8 cellular contexts compared by ENCODE assay signal in the genomic region with DNA sequence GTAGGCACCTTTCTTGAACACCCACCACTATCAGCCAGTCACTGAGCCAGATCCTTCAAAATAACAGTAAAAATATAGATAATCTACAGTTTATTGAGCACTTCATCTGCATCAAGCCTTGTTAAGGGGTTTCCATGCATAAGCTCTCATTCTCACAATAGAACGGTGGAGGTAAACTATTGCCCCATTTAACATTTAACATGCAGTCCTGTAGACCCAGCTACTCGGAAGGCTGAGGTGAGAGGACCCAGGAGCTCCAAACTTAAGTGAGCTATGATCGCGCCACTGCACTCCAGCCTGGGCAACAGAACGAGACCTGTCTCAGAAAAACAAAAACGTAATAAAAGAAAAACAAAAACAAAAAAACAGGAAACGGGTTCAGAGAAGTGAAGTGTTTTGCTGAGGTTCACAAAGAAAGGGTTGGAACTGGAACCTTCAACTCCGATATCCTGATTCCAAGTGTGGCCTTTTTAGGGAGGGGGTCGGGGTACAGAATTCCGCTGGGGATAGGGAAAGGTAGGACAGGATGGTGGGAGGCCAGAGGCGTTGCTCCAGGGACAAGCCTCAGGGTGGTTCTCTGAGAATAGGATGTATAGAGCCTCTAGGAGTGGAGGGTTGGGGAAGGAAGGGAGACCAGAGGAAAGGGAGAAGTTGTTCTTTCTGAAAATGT. TPM values are rescaled to one million over a fixed set of nuclear protein-coding genes. Genes with fewer than 3 reads are reported as not detected.
A peak's percentile ranks its signal among the peaks of the same experiment; 100 is the strongest.
DNase-seq lines count a peak whose midpoint lies in the region; ATAC-seq and TF ChIP-seq lines count a peak whose summit lies in the region.

No MANE protein-coding gene starts in this region.

- no peaks in the 10 kb centered on the region for H4K20me1 ChIP-seq in KMS-11 (ENCODE audit: insufficient read depth)

- CTCF ChIA-PET in AG04449 (lab: Yijun Ruan, JAX) (interaction anchor here (0.6 to 6.0 kb wide), 32 partner anchors 10 to 375 kb away, joined by 3 to 148 read pairs (median 5); partner anchors contain the start of genes ATP5IF1, DNAJC8, MED18 and SESN2), MCF 10A (lab: Yijun Ruan, JAX) (interaction anchor here (0.5 to 4.2 kb wide), 30 partner anchors 10 to 466 kb away, joined by 3 to 46 read pairs (median 4); partner anchors contain the start of genes ATP5IF1 and SESN2)

- POLR2A ChIA-PET in AG04449 (lab: Yijun Ruan, JAX) (interaction anchor here (0.6 to 4.1 kb wide), 8 partner anchors 9 to 354 kb away, joined by 3 to 32 read pairs (median 8); partner anchors contain the start of genes ATP5IF1 and SESN2), MCF 10A (lab: Yijun Ruan, JAX) (interaction anchor here (0.6 to 12.1 kb wide), 32 partner anchors 12 to 629 kb away, joined by 3 to 362 read pairs (median 8); partner anchors contain the start of genes ATP5IF1, DNAJC8, EYA3 and GMEB1)

- H3K27me3 Mint-ChIP-seq in MCF 10A (ENCODE audit: insufficient read depth, unreplicated experiment) = no peaks in the 10 kb centered on the region

- no peaks in the 10 kb centered on the region for H3K9me3 ChIP-seq in muscle layer of colon (ENCODE audit: low read length)

- H3K27me3 ChIP-seq in KMS-11 (ENCODE audit: insufficient read depth, low read depth) = no peaks in the 10 kb centered on the region
- no peaks in the 10 kb centered on the region for H3K27me3 ChIP-seq in muscle layer of colon (ENCODE audit: control insufficient read depth in 1 of 2, insufficient read depth in 2 of 2, low read length in 2 of 2)

- H3K36me3 ChIP-seq in KMS-11 (ENCODE audit: insufficient read depth) = no peaks in the 10 kb centered on the region; the same call in 1 of the 2 replicates
- no peaks in the 10 kb centered on the region for H3K36me3 ChIP-seq in muscle layer of colon (ENCODE audit: insufficient read depth, low read length)

- DNase-seq in AG04449 (ENCODE audit: low read depth, low spot score) (no peak), MCF 10A (ENCODE audit: unreplicated experiment) (no peak), Ammon's horn (ENCODE audit: low spot score) (no peak)
- DNase-seq in NK-92 treated with Interleukin-12 subunit alpha and Interleukin-12 subunit beta, amount 100 ng/mL, for 24 hours (lab: John Stamatoyannopoulos, UW) = no peak

- peak overlapping the region; percentile 4 for H3K4me3 ChIP-seq in AG04449 (ENCODE audit: low read depth, low read length)
- peak overlapping the region; percentile 18 for H3K4me3 ChIP-seq in KMS-11 (IDR thresholded peaks at IDR 0.05; ENCODE audit: insufficient read depth, low read depth, low read length)
- H3K4me3 ChIP-seq in muscle layer of colon (ENCODE audit: low read depth in 1 of 2, low read length in 2 of 2) = peak overlapping the region; percentile 2 to 39

- peak overlapping the region; percentile 91 for H3K27ac Mint-ChIP-seq in MCF 10A (ENCODE audit: low read depth, unreplicated experiment)

- peak overlapping the region; percentile 50; the same call in 1 of the 2 replicates for H2AFZ ChIP-seq in KMS-11 (ENCODE audit: low read depth)

- H3K79me2 ChIP-seq in KMS-11 (ENCODE audit: insufficient read depth, low read depth) = no peaks in the 10 kb centered on the region

- TF ChIP-seq CTCF in AG04449 (IDR thresholded peaks at IDR 0.05; ENCODE audit: insufficient read depth, low read length, missing control alignments) (no peak), KMS-11 (conservative IDR thresholded peaks at IDR 0.05; ENCODE audit: low read depth, low read length) (no peak), MCF 10A (IDR thresholded peaks at IDR 0.05; ENCODE audit: unreplicated experiment) (no peak)

- peaks cover 10% of the 10 kb centered on the region for H3K36me3 Mint-ChIP-seq in MCF 10A (ENCODE audit: insufficient read depth, unreplicated experiment)

- H3K4me3 Mint-ChIP-seq in MCF 10A (ENCODE audit: unreplicated experiment) = peak overlapping the region; percentile 80

- H3K4me1 ChIP-seq in KMS-11 (ENCODE audit: low read depth, poor library complexity, severe bottlenecking) = peaks cover 64% of the 10 kb centered on the region
- H3K4me1 ChIP-seq in muscle layer of colon (ENCODE audit: insufficient read depth, low read length) = peaks cover 25% of the 10 kb centered on the region

- H3K27ac ChIP-seq in KMS-11 (peak overlapping the region; percentile 67), muscle layer of colon (ENCODE audit: low read depth, low read length) (peak overlapping the region; percentile 86)

- intact Hi-C loops in MCF 10A (cut with micrococcal nuclease) = loop anchor here (2.0 to 5.0 kb wide), 4 partner anchors 111 to 270 kb away; partner anchors contain the start of gene PHACTR4

- H3K9ac ChIP-seq in KMS-11 = peak overlapping the region; percentile 54; the same call in 1 of the 2 replicates
- H3K9ac ChIP-seq in muscle layer of colon (ENCODE audit: low read length) = peak overlapping the region; percentile 10

- no peaks in the 10 kb centered on the region for H3K9me3 Mint-ChIP-seq in MCF 10A (ENCODE audit: unreplicated experiment)

- peaks cover 42% of the 10 kb centered on the region for H3K4me1 Mint-ChIP-seq in MCF 10A (ENCODE audit: insufficient read depth, unreplicated experiment)

- H3K4me2 ChIP-seq in KMS-11 = peak overlapping the region; percentile 66

- BruUV-seq in MCF 10A (replicated peaks; lab: Mats Ljungman, UMichigan) = no TSS peak

- ATAC-seq in HG03108 (IDR thresholded peaks at IDR 0.05; ENCODE audit: unreplicated experiment) (no peak), GM19455 (IDR thresholded peaks at IDR 0.05; ENCODE audit: unreplicated experiment) (no peak)

RNA-seq across cellular contexts. Expression of gene SESN2, which starts 11.6 kb away (rescaled TPM):
- 106 and 118 TPM in 2 replicates for total RNA-seq in MCF 10A (2022)

RNA-seq across cellular contexts. Expression of gene ATP5IF1, which starts 11.8 kb away (rescaled TPM):
- 214 and 232 TPM in 2 replicates for total RNA-seq in MCF 10A (2022)

RNA-seq across cellular contexts. Expression of gene DNAJC8, which starts 14.9 kb away (rescaled TPM):
- total RNA-seq in MCF 10A (2022) = 59.6 and 60.0 TPM in 2 replicates
